1 cellular context compared by ENCODE assay signal in genomic region chr13:109274188-109274821, GRCh38.
TF ChIP-seq lines count a peak whose summit lies in the region.

No MANE protein-coding gene starts in this region.

TF ChIP-seq in SK-N-SH treated with all-trans-retinoic acid at 6 μM for 48 hours, 23 proteins besides CTCF, POLR2A, EP300 and RAD21 (continued from another document):
- no peak for TF ChIP-seq CREB5 (CRISPR knock-in tag; IDR thresholded peaks at IDR 0.05; ENCODE audit: low read depth)
- no peak for TF ChIP-seq ZNF70 (CRISPR knock-in tag; IDR thresholded peaks at IDR 0.05)
- no peak for TF ChIP-seq SNAI2 (CRISPR knock-in tag; IDR thresholded peaks at IDR 0.05)
- no peak for TF ChIP-seq ISL1 (CRISPR knock-in tag; IDR thresholded peaks at IDR 0.05)
